Comparison of ENCODE assay signal across 8 cellular contexts in genomic region chr1:77682442-77683141, GRCh38. TPM values are rescaled to one million over a fixed set of nuclear protein-coding genes. Genes with fewer than 3 reads are reported as not detected.
DNase-seq lines count a peak whose midpoint lies in the region; ATAC-seq, FAIRE-seq and TF ChIP-seq lines count a peak whose summit lies in the region.

Gene ZZZ3 (minus strand): TSS chr1:77682658. CDS start chr1:77633354, 49,304 bp downstream.

- no peaks in the 10 kb centered on the region for H3K36me3 Mint-ChIP-seq in nephron progenitor cell (ENCODE audit: low read depth)

- no peaks in the 10 kb centered on the region for H3K36me3 ChIP-seq in Loucy (ENCODE audit: insufficient read depth, low read length)

- peaks cover 2% of the 10 kb centered on the region; the same call in 1 of the 2 replicates for H3F3A ChIP-seq in Loucy (ENCODE audit: low read depth)

- no peaks in the 10 kb centered on the region for H3K9me3 Mint-ChIP-seq in nephron progenitor cell
- H3K9me3 Mint-ChIP-seq in stimulated activated naive CD8-positive, alpha-beta T cell treated with anti-CD3 and anti-CD28 coated beads, Interleukin-15, amount 100 ng/mL, for 72 hours, result no peaks in the 10 kb centered on the region

- H3K4me2 ChIP-seq in Loucy (ENCODE audit: low read depth, low read length, poor library complexity, severe bottlenecking), result peak within 1 kb of the TSS; percentile 98

- DNase-seq in ELF-1 (ENCODE audit: low read depth, low spot score) (peak; percentile 97), H54 (ENCODE audit: insufficient read length, low spot score) (peak; percentile 72), fibroblast of the aortic adventitia (ENCODE audit: low read depth) (peak; percentile 97), nephron progenitor cell (peak; percentile 91)
- DNase-seq in activated effector memory CD4-positive, alpha-beta T cell treated with Interleukin-2 at 50 U/mL for 16 hours, result peak; percentile 82
- DNase-seq in stimulated activated naive CD8-positive, alpha-beta T cell treated with anti-CD3 and anti-CD28 coated beads, Interleukin-15, amount 100 ng/mL, for 72 hours, result peak; percentile 91 to 93

- H3K27me3 Mint-ChIP-seq in nephron progenitor cell (ENCODE audit: low read depth, poor library complexity), result peaks cover 3% of the 10 kb centered on the region
- H3K27me3 Mint-ChIP-seq in stimulated activated naive CD8-positive, alpha-beta T cell treated with anti-CD3 and anti-CD28 coated beads, Interleukin-15, amount 100 ng/mL, for 72 hours, result no peaks in the 10 kb centered on the region

- peak; percentile 80 for ATAC-seq in stimulated activated naive CD8-positive, alpha-beta T cell treated with anti-CD3 and anti-CD28 coated beads, Interleukin-15, amount 100 ng/mL, for 72 hours

- H3K4me3 ChIP-seq in Loucy (ENCODE audit: low read length, poor library complexity, severe bottlenecking), result peak within 1 kb of the TSS; percentile 97
- peak within 1 kb of the TSS; percentile 92 for H3K4me3 ChIP-seq in fibroblast of the aortic adventitia (ENCODE audit: low read depth, low read length)

- H3K4me3 Mint-ChIP-seq in nephron progenitor cell, result peak within 1 kb of the TSS; percentile 94
- peak within 1 kb of the TSS; percentile 82 to 92 for H3K4me3 Mint-ChIP-seq in stimulated activated naive CD8-positive, alpha-beta T cell treated with anti-CD3 and anti-CD28 coated beads, Interleukin-15, amount 100 ng/mL, for 72 hours

- H3K9me2 ChIP-seq in Loucy (replicated peaks; ENCODE audit: low read depth, low read length), result no peaks in the 10 kb centered on the region

- H3K27me3 ChIP-seq in Loucy (ENCODE audit: insufficient read depth, low read length, poor library complexity, severe bottlenecking), result no peaks in the 10 kb centered on the region

- no peaks in the 10 kb centered on the region for H3K9me3 ChIP-seq in Loucy (ENCODE audit: insufficient read depth, low read depth, low read length)

- H3K27ac Mint-ChIP-seq in nephron progenitor cell, result peak within 1 kb of the TSS; percentile 100
- H3K27ac Mint-ChIP-seq in stimulated activated naive CD8-positive, alpha-beta T cell treated with anti-CD3 and anti-CD28 coated beads, Interleukin-15, amount 100 ng/mL, for 72 hours, result peak within 1 kb of the TSS; percentile 97

- H3K4me1 Mint-ChIP-seq in nephron progenitor cell, result peaks cover 44% of the 10 kb centered on the region
- H3K4me1 Mint-ChIP-seq in stimulated activated naive CD8-positive, alpha-beta T cell treated with anti-CD3 and anti-CD28 coated beads, Interleukin-15, amount 100 ng/mL, for 72 hours, result peaks cover 40% of the 10 kb centered on the region

- peaks cover 49% of the 10 kb centered on the region for H3K79me2 ChIP-seq in Loucy (ENCODE audit: insufficient read depth, low read length)

- H3K9ac ChIP-seq in Loucy (ENCODE audit: low read depth, low read length, poor library complexity, severe bottlenecking), result peak within 1 kb of the TSS; percentile 91

- peak within 1 kb of the TSS; percentile 93 for H2AFZ ChIP-seq in Loucy (ENCODE audit: low read length)

- no peak for TF ChIP-seq CTCF in Loucy (conservative IDR thresholded peaks at IDR 0.05; ENCODE audit: low read length)
- no peak for TF ChIP-seq CTCF in fibroblast of the aortic adventitia (IDR thresholded peaks at IDR 0.05; ENCODE audit: insufficient read depth, low read length)
- TF ChIP-seq CTCF in nephron progenitor cell (IDR thresholded peaks at IDR 0.05), result no peak

- peaks cover 50% of the 10 kb centered on the region for H4K20me1 ChIP-seq in Loucy (ENCODE audit: insufficient read depth, low read length, poor library complexity, severe bottlenecking)

- H3K4me1 ChIP-seq in Loucy (ENCODE audit: insufficient read depth, low read length, poor library complexity, severe bottlenecking), result peaks cover 46% of the 10 kb centered on the region

- FAIRE-seq in H54 (lab: Jason Lieb, UNC), result peak; percentile 97

- TF ChIP-seq POLR2A in H54 (IDR thresholded peaks at IDR 0.05; ENCODE audit: low read depth, low read length) (no peak), Raji (IDR thresholded peaks at IDR 0.05; ENCODE audit: insufficient read depth, low read depth, low read length) (peak; percentile 85)

RNA-seq across cellular contexts. Expression of gene ZZZ3, which starts in this region (rescaled TPM):
- 72.4 and 86.3 TPM in 2 replicates for total RNA-seq in fibroblast of the aortic adventitia (ENCODE audit: low replicate concordance)

Comparison
In these comparisons a context has a peak if more than half of its experiments do, and no peak if none do; other contexts are left out.
1. Peak in every context shown above with its lines: DNase-seq, ATAC-seq and H3K4me3 ChIP-seq.